In the genomic region with DNA sequence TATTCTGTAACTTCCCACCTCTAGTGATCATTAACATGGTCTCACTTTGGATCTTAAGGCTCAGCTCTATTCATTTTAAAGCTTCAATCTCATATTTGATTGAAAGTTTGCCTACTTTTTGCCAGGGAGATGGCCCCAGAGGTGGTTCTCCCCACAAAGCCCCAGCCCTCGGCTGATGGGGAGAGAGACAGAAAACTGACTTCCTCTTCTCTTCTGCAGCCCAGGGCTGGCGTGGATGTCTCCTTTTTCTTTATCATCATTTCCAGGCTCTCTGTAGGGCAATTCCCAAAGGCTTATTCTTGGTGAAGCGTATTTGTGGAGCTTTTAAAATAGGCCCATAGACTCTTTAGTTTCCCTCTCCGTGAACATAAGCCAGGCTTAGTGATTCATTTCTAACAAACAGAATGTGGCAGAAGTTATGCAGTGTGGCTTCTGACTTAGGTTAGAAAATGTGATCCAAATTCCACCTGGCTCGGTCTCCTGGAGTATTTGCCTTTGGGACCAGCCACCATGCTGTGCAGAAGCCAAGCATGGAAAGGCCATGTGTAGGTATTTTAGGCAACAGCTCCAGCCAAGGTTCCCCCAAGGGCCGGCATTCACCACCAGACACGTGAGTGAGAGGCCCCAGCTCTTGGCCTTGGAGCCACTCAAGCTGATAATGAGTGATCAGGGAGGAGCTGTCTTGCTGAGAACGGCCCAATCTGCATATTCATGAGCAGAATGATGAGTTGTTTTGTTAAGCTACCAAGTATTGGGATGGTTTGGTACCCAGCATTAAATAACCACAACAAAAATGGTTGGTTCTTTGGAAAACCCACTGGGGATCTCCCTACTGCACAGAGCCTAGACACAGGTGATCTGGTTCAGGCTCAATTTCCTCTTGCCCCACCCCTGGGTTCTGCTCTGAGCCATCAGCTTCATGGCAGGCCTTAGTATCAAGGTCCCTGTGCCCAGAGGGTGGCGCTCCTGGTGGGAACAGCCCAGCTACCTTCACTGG, we compare ENCODE assay signal across 10 cellular contexts.
DNase-seq lines count a peak whose midpoint lies in the region; ATAC-seq lines count a peak whose summit lies in the region.
"Had no signal": no experiment of that assay in that cellular context is flagged by ENCODE, and none has a peak within 500 bp of the region (broad histone marks: within the 10 kb centered on the region; RNA-seq: fewer than 3 reads in every experiment).

No MANE protein-coding gene starts in this region.

- H3K27ac Mint-ChIP-seq in stimulated activated naive B cell treated with anti-CD40 and anti-IgM and Interleukin-4, amounts not matched to agents 10 μg/mL and 1 μg/mL and 100 μg/mL, for 72 hours = peak overlapping the region; percentile 94

- DNase-seq in activated effector memory CD4-positive, alpha-beta T cell treated with anti-CD3 and anti-CD28 coated beads, Interleukin-2, amount 50 U/mL, for 16 hours = peak; percentile 65
- DNase-seq in activated effector memory CD4-positive, alpha-beta T cell treated with Interleukin-2 at 50 U/mL for 16 hours = no peak
- DNase-seq in germinal center (ENCODE audit: low spot score) (peak; percentile 40), NCI-H2171 treated with DMSO at 0.1 percent for 48 hours (lab: John Stamatoyannopoulos, UW) (no peak), SIG-M5 treated with dmso at 0.1 percent for 504 hours (lab: John Stamatoyannopoulos, UW; ENCODE audit: unreplicated experiment) (no peak)
- peak; percentile 70 for DNase-seq in stimulated activated naive B cell treated with anti-CD40 and anti-IgM and Interleukin-4, amounts not matched to agents 10 μg/mL and 1 μg/mL and 100 μg/mL, for 72 hours
- DNase-seq: NCI-H1417 had no signal

- peaks cover 0 to 4% of the 10 kb centered on the region in 2 donors for H3K36me3 Mint-ChIP-seq in stimulated activated naive B cell treated with anti-CD40 and anti-IgM and Interleukin-4, amounts not matched to agents 10 μg/mL and 1 μg/mL and 100 μg/mL, for 72 hours

- peak; percentile 42 for ATAC-seq in HG03521 (IDR thresholded peaks at IDR 0.05; ENCODE audit: unreplicated experiment)
- peak; percentile 87 to 88 for ATAC-seq in stimulated activated naive B cell treated with anti-CD40 and anti-IgM and Interleukin-4, amounts not matched to agents 10 μg/mL and 1 μg/mL and 100 μg/mL, for 72 hours (replicated peaks)
- no peak for ATAC-seq in HG02623 (IDR thresholded peaks at IDR 0.05; ENCODE audit: unreplicated experiment)
- ATAC-seq: SK-N-SH treated with all-trans-retinoic acid at 6 μM for 48 hours had no signal

- peak overlapping the region; percentile 55 to 69 for H3K4me3 Mint-ChIP-seq in stimulated activated naive B cell treated with anti-CD40 and anti-IgM and Interleukin-4, amounts not matched to agents 10 μg/mL and 1 μg/mL and 100 μg/mL, for 72 hours

- peaks cover 54 to 82% of the 10 kb centered on the region in 2 donors for H3K4me1 Mint-ChIP-seq in stimulated activated naive B cell treated with anti-CD40 and anti-IgM and Interleukin-4, amounts not matched to agents 10 μg/mL and 1 μg/mL and 100 μg/mL, for 72 hours

- peaks cover 0 to 9% of the 10 kb centered on the region in 2 donors for H3K27me3 Mint-ChIP-seq in stimulated activated naive B cell treated with anti-CD40 and anti-IgM and Interleukin-4, amounts not matched to agents 10 μg/mL and 1 μg/mL and 100 μg/mL, for 72 hours

- peaks cover 3 to 5% of the 10 kb centered on the region in 2 donors for H3K9me3 Mint-ChIP-seq in stimulated activated naive B cell treated with anti-CD40 and anti-IgM and Interleukin-4, amounts not matched to agents 10 μg/mL and 1 μg/mL and 100 μg/mL, for 72 hours

Comparison
In these comparisons a context has a peak if more than half of its experiments do, and no peak if none do; other contexts are left out.
1. DNase-seq: peak in activated effector memory CD4-positive, alpha-beta T cell treated with anti-CD3 and anti-CD28 coated beads, Interleukin-2, amount 50 U/mL, for 16 hours (single experiment), germinal center (single experiment) and stimulated activated naive B cell treated with anti-CD40 and anti-IgM and Interleukin-4, amounts not matched to agents 10 μg/mL and 1 μg/mL and 100 μg/mL, for 72 hours (single experiment); none in activated effector memory CD4-positive, alpha-beta T cell treated with Interleukin-2 at 50 U/mL for 16 hours (single experiment), NCI-H2171 treated with DMSO at 0.1 percent for 48 hours (single experiment) and SIG-M5 treated with dmso at 0.1 percent for 504 hours (single experiment).